1 cellular context compared by ENCODE assay signal in the genomic region with DNA sequence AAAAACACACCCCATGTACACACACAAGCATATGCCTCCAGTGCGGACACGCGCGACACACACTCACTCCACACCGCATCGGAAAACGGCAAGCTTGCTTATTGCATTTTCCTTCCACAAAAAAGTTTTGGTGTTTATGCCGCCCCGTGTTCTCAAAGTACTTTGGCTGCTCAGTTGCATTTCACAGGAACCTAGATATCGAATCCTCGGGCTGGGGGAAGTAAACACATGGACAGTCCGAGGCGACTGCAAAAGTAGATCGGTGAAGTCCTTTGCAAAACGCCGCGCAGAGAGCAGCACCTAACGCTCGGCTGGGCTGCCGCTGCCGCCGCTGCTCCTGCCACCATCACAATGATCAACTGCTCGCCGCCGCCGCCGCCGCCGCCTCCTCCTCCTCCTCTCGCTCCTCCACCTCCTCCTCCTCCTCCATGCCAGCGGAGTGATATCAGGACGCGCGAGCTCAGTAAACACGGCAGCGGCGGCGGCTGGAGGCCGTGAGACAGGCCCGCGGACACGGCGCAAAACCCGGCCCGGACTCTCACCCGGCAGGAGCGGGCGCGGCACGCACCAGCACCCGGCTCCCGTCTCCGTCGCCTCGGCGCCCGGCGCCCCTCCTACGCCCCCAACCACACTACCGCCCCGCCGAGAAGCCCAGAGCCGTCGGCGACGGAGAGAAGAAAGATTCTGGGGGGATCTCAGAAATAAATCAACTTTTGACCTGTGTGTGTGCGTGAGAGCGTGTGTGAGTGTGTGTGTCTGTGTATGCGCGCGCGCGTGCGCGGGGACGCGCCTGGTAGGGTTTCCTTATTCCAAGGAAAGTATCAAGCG.
TF ChIP-seq lines count a peak whose summit lies in the region.

A gene (minus strand): TSS at position 441 of the 828 bp plus-strand sequence. CDS start 857 bp downstream, outside the sequence.

TF ChIP-seq in K562, 482 proteins besides CTCF, POLR2A, EP300 and RAD21 (continued from another document and continues in another):
- TF ChIP-seq, protein P1, sequence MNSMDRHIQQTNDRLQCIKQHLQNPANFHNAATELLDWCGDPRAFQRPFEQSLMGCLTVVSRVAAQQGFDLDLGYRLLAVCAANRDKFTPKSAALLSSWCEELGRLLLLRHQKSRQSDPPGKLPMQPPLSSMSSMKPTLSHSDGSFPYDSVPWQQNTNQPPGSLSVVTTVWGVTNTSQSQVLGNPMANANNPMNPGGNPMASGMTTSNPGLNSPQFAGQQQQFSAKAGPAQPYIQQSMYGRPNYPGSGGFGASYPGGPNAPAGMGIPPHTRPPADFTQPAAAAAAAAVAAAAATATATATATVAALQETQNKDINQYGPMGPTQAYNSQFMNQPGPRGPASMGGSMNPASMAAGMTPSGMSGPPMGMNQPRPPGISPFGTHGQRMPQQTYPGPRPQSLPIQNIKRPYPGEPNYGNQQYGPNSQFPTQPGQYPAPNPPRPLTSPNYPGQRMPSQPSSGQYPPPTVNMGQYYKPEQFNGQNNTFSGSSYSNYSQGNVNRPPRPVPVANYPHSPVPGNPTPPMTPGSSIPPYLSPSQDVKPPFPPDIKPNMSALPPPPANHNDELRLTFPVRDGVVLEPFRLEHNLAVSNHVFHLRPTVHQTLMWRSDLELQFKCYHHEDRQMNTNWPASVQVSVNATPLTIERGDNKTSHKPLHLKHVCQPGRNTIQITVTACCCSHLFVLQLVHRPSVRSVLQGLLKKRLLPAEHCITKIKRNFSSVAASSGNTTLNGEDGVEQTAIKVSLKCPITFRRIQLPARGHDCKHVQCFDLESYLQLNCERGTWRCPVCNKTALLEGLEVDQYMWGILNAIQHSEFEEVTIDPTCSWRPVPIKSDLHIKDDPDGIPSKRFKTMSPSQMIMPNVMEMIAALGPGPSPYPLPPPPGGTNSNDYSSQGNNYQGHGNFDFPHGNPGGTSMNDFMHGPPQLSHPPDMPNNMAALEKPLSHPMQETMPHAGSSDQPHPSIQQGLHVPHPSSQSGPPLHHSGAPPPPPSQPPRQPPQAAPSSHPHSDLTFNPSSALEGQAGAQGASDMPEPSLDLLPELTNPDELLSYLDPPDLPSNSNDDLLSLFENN (IDR thresholded peaks at IDR 0.05; ENCODE audit: low read depth in 2 of 2, low read length in 2 of 2) = no peak
- TF ChIP-seq XRCC5 (IDR thresholded peaks at IDR 0.05; ENCODE audit: low read depth, low read length) (peak; percentile 92; the same call in 1 of the 2 replicates), SLC30A9 (CRISPR knock-in tag; IDR thresholded peaks at IDR 0.05) (no peak), PHF20 (IDR thresholded peaks at IDR 0.05; ENCODE audit: partially characterized antibody) (peak; percentile 17), SRSF1 (IDR thresholded peaks at IDR 0.05; ENCODE audit: low read depth, low read length) (no peak), CBX5 (IDR thresholded peaks at IDR 0.05; ENCODE audit: borderline replicate concordance, low read depth) (0 out of 2 replicates have a peak, but pooled peaks have one; percentile 65), NR2F6 (CRISPR knock-in tag; IDR thresholded peaks at IDR 0.05) (no peak), ZKSCAN1 (IDR thresholded peaks at IDR 0.05; ENCODE audit: low read depth, low read length) (no peak), ZNF445 (CRISPR knock-in tag; IDR thresholded peaks at IDR 0.05; ENCODE audit: low read depth) (no peak), EP400 (IDR thresholded peaks at IDR 0.05) (peak; percentile 53; the same call in 1 of the 2 replicates), CHD2 (IDR thresholded peaks at IDR 0.05; ENCODE audit: low read depth, low read length) (peak; percentile 72), NEUROD1 (IDR thresholded peaks at IDR 0.05; ENCODE audit: borderline replicate concordance, low read depth, low read length, partially characterized antibody) (peak; percentile 98), LCOR (CRISPR knock-in tag; IDR thresholded peaks at IDR 0.05) (peak; percentile 54), ZBTB1 (CRISPR knock-in tag; IDR thresholded peaks at IDR 0.05; ENCODE audit: borderline replicate concordance, low read depth) (0 out of 2 replicates have a peak, but pooled peaks have one; percentile 17), BRF1 (IDR thresholded peaks at IDR 0.05; ENCODE audit: borderline replicate concordance, extremely low read depth, insufficient read length) (no peak), STAT5A (IDR thresholded peaks at IDR 0.05; ENCODE audit: borderline replicate concordance, low read length) (no peak), CHD1 (IDR thresholded peaks at IDR 0.05; ENCODE audit: low read length) (no peak), ZBED1 (IDR thresholded peaks at IDR 0.05) (no peak), ZNF57 (CRISPR knock-in tag; IDR thresholded peaks at IDR 0.05) (no peak), ZNF146 (CRISPR knock-in tag; IDR thresholded peaks at IDR 0.05; ENCODE audit: unreplicated experiment) (no peak), EWSR1 (IDR thresholded peaks at IDR 0.05; ENCODE audit: borderline replicate concordance, low read depth, partially characterized antibody) (no peak), RAD51 (IDR thresholded peaks at IDR 0.05; ENCODE audit: borderline replicate concordance, low read depth) (no peak), FOXJ2 (tag; IDR thresholded peaks at IDR 0.05) (peak; percentile 94), PHB (CRISPR knock-in tag; IDR thresholded peaks at IDR 0.05) (no peak), NBN (IDR thresholded peaks at IDR 0.05; ENCODE audit: low read depth) (no peak; the same call in 1 of the 2 replicates), HMG20A (CRISPR knock-in tag; conservative IDR thresholded peaks at IDR 0.05) (no peak), RFX7 (CRISPR knock-in tag; IDR thresholded peaks at IDR 0.05) (no peak), HCFC1 (IDR thresholded peaks at IDR 0.05; ENCODE audit: low read depth, low read length) (0 out of 2 replicates have a peak, but pooled peaks have one; percentile 14), NCOA4 (IDR thresholded peaks at IDR 0.05; ENCODE audit: partially characterized antibody) (no peak), ZNF699 (CRISPR knock-in tag; IDR thresholded peaks at IDR 0.05; ENCODE audit: insufficient replicate concordance) (no peak), NFIX (CRISPR knock-in tag; IDR thresholded peaks at IDR 0.05; ENCODE audit: low read depth) (no peak), JUND (IDR thresholded peaks at IDR 0.05; ENCODE audit: borderline replicate concordance, low read depth, low read length) (peak; percentile 46; the same call in 1 of the 2 replicates), JUND (tag; IDR thresholded peaks at IDR 0.05; ENCODE audit: borderline replicate concordance, low read depth, low read length) (no peak; the same call in 2 of the 3 replicates), ZNF785 (CRISPR knock-in tag; IDR thresholded peaks at IDR 0.05) (no peak), MYNN (IDR thresholded peaks at IDR 0.05) (no peak), MYNN (CRISPR knock-in tag; IDR thresholded peaks at IDR 0.05) (no peak), NCOA1 (IDR thresholded peaks at IDR 0.05; ENCODE audit: low read depth) (no peak), ZNF175 (CRISPR knock-in tag; IDR thresholded peaks at IDR 0.05; ENCODE audit: low read depth) (peak; percentile 68), PML (IDR thresholded peaks at IDR 0.05; ENCODE audit: low read length) (no peak; the same call in 1 of the 2 replicates), NR4A1 (CRISPR knock-in tag; IDR thresholded peaks at IDR 0.05) (no peak), NR4A1 (tag; IDR thresholded peaks at IDR 0.05) (peak; percentile 84; the same call in 1 of the 2 replicates), IFI16 (CRISPR knock-in tag; IDR thresholded peaks at IDR 0.05) (no peak), ZFPM2 (CRISPR knock-in tag; IDR thresholded peaks at IDR 0.05) (no peak), ZNF174 (CRISPR knock-in tag; IDR thresholded peaks at IDR 0.05) (no peak), BCOR (IDR thresholded peaks at IDR 0.05) (peak; percentile 57; the same call in 1 of the 2 replicates)
- TF ChIP-seq, protein P2, sequence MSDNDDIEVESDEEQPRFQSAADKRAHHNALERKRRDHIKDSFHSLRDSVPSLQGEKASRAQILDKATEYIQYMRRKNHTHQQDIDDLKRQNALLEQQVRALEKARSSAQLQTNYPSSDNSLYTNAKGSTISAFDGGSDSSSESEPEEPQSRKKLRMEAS (CRISPR knock-in tag; IDR thresholded peaks at IDR 0.05) = peak; percentile 86
- TF ChIP-seq, protein P3, sequence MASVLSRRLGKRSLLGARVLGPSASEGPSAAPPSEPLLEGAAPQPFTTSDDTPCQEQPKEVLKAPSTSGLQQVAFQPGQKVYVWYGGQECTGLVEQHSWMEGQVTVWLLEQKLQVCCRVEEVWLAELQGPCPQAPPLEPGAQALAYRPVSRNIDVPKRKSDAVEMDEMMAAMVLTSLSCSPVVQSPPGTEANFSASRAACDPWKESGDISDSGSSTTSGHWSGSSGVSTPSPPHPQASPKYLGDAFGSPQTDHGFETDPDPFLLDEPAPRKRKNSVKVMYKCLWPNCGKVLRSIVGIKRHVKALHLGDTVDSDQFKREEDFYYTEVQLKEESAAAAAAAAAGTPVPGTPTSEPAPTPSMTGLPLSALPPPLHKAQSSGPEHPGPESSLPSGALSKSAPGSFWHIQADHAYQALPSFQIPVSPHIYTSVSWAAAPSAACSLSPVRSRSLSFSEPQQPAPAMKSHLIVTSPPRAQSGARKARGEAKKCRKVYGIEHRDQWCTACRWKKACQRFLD (CRISPR knock-in tag; IDR thresholded peaks at IDR 0.05) = peak; percentile 64
- TF ChIP-seq, protein P4, sequence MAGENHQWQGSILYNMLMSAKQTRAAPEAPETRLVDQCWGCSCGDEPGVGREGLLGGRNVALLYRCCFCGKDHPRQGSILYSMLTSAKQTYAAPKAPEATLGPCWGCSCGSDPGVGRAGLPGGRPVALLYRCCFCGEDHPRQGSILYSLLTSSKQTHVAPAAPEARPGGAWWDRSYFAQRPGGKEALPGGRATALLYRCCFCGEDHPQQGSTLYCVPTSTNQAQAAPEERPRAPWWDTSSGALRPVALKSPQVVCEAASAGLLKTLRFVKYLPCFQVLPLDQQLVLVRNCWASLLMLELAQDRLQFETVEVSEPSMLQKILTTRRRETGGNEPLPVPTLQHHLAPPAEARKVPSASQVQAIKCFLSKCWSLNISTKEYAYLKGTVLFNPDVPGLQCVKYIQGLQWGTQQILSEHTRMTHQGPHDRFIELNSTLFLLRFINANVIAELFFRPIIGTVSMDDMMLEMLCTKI (IDR thresholded peaks at IDR 0.05; ENCODE audit: partially characterized antibody) = no peak
- TF ChIP-seq, protein P5, sequence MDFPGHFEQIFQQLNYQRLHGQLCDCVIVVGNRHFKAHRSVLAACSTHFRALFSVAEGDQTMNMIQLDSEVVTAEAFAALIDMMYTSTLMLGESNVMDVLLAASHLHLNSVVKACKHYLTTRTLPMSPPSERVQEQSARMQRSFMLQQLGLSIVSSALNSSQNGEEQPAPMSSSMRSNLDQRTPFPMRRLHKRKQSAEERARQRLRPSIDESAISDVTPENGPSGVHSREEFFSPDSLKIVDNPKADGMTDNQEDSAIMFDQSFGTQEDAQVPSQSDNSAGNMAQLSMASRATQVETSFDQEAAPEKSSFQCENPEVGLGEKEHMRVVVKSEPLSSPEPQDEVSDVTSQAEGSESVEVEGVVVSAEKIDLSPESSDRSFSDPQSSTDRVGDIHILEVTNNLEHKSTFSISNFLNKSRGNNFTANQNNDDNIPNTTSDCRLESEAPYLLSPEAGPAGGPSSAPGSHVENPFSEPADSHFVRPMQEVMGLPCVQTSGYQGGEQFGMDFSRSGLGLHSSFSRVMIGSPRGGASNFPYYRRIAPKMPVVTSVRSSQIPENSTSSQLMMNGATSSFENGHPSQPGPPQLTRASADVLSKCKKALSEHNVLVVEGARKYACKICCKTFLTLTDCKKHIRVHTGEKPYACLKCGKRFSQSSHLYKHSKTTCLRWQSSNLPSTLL (IDR thresholded peaks at IDR 0.05) = no peak
- TF ChIP-seq, protein P6, sequence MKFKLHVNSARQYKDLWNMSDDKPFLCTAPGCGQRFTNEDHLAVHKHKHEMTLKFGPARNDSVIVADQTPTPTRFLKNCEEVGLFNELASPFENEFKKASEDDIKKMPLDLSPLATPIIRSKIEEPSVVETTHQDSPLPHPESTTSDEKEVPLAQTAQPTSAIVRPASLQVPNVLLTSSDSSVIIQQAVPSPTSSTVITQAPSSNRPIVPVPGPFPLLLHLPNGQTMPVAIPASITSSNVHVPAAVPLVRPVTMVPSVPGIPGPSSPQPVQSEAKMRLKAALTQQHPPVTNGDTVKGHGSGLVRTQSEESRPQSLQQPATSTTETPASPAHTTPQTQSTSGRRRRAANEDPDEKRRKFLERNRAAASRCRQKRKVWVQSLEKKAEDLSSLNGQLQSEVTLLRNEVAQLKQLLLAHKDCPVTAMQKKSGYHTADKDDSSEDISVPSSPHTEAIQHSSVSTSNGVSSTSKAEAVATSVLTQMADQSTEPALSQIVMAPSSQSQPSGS (CRISPR knock-in tag; IDR thresholded peaks at IDR 0.05) = no peak
- TF ChIP-seq, protein P7, sequence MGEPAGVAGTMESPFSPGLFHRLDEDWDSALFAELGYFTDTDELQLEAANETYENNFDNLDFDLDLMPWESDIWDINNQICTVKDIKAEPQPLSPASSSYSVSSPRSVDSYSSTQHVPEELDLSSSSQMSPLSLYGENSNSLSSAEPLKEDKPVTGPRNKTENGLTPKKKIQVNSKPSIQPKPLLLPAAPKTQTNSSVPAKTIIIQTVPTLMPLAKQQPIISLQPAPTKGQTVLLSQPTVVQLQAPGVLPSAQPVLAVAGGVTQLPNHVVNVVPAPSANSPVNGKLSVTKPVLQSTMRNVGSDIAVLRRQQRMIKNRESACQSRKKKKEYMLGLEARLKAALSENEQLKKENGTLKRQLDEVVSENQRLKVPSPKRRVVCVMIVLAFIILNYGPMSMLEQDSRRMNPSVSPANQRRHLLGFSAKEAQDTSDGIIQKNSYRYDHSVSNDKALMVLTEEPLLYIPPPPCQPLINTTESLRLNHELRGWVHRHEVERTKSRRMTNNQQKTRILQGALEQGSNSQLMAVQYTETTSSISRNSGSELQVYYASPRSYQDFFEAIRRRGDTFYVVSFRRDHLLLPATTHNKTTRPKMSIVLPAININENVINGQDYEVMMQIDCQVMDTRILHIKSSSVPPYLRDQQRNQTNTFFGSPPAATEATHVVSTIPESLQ (CRISPR knock-in tag; IDR thresholded peaks at IDR 0.05) = no peak
- TF ChIP-seq, protein P8, sequence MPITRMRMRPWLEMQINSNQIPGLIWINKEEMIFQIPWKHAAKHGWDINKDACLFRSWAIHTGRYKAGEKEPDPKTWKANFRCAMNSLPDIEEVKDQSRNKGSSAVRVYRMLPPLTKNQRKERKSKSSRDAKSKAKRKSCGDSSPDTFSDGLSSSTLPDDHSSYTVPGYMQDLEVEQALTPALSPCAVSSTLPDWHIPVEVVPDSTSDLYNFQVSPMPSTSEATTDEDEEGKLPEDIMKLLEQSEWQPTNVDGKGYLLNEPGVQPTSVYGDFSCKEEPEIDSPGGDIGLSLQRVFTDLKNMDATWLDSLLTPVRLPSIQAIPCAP (CRISPR knock-in tag; IDR thresholded peaks at IDR 0.05; ENCODE audit: borderline replicate concordance) = no peak
- TF ChIP-seq, protein P9, sequence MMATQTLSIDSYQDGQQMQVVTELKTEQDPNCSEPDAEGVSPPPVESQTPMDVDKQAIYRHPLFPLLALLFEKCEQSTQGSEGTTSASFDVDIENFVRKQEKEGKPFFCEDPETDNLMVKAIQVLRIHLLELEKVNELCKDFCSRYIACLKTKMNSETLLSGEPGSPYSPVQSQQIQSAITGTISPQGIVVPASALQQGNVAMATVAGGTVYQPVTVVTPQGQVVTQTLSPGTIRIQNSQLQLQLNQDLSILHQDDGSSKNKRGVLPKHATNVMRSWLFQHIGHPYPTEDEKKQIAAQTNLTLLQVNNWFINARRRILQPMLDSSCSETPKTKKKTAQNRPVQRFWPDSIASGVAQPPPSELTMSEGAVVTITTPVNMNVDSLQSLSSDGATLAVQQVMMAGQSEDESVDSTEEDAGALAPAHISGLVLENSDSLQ (IDR thresholded peaks at IDR 0.05) = peak; percentile 71
